ENCODE assay signal across 7 cellular contexts in the genomic region with DNA sequence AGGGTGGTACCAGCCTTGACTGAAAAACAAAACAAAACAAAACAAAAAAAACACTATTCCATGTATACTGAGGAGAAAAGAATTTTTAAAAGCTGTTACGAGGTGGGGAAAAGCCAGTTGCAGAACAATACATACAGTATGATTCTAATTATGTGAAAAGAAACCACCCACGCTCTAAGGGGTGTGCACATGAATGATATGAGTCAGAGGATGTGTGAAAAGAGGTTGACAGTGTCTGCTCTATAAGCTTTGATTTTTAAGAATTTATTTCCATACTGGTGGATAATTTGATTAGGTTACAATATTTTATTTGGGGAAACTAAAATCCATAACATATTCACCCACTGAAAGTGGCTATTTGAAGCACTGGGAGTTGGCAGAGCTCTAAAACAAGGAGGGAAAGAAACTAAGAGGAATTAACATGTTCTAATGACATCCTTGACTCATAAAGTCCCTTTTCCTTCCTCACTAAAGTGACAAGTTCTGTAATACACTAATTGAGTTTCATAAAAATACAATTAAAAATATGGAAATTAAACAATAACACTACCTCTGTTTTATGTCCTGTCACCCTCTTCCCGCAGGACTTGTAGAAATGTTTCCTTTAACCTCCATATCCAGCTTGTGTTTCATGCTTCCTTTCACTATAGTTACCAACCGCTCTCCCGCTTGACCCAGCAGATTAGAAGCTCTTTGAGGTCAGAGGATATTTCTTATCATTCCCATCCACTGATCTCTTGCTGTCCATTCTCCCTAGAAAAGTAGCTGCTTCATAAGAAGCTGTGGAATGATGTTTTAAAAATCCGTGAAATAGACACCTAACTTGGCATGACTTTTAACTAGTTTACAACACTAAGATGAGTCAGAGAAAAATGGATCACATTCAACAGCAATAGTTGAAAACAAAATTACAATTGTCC.
DNase-seq lines count a peak whose midpoint lies in the region; ATAC-seq and TF ChIP-seq lines count a peak whose summit lies in the region.

No MANE protein-coding gene starts in this region.

- DNase-seq in WTC11 (ENCODE audit: low spot score) = no peak
- peak; percentile 34 for DNase-seq in myocyte (ENCODE audit: low read depth)
- no peak for DNase-seq in DMS79 treated with DMSO at 0.1 percent for 48 hours (lab: John Stamatoyannopoulos, UW)
- no peak for DNase-seq in Right ventricle myocardium inferior (ENCODE audit: missing footprints)
- DNase-seq in SKM-1 (lab: John Stamatoyannopoulos, UW; ENCODE audit: unreplicated experiment) = no peak

- H3K27ac Mint-ChIP-seq in WTC11 = peak overlapping the region; percentile 22; the same call in 1 of the 2 replicates

- intact Hi-C loops in Right ventricle myocardium inferior (cut with DNase I) = no loop called here

- H3K4me1 Mint-ChIP-seq in WTC11 = peaks cover 29% of the 10 kb centered on the region

- peak; percentile 72 for ATAC-seq in GM19324 (IDR thresholded peaks at IDR 0.05; ENCODE audit: low FRiP score, unreplicated experiment)
- ATAC-seq in HG02938 (IDR thresholded peaks at IDR 0.05; ENCODE audit: unreplicated experiment) = peak; percentile 97
- ATAC-seq in WTC11 = no peak
- ATAC-seq in Right ventricle myocardium inferior = no peak

- H3K9me3 Mint-ChIP-seq in WTC11 = no peaks in the 10 kb centered on the region

- H3K27me3 Mint-ChIP-seq in WTC11 (ENCODE audit: low read depth) = no peaks in the 10 kb centered on the region

- POLR2A ChIA-PET in WTC11 (lab: Charles Lee) = no interaction called here

- CTCF ChIA-PET in WTC11 (lab: Charles Lee) = interaction anchor here (0.6 kb wide), 1 partner anchor 37 kb away, joined by 3 read pairs; no protein-coding TSS in a partner anchor

- no peak for TF ChIP-seq CTCF in WTC11 (IDR thresholded peaks at IDR 0.05)

- H3K4me3 Mint-ChIP-seq in WTC11 = no peak overlapping the region

- no peaks in the 10 kb centered on the region for H3K36me3 Mint-ChIP-seq in WTC11

TF ChIP-seq in WTC11, 78 proteins besides CTCF, POLR2A, EP300 and RAD21:
- TF ChIP-seq CREB1 (CRISPR knock-in tag; IDR thresholded peaks at IDR 0.05) = no peak
- no peak for TF ChIP-seq JUN (CRISPR knock-in tag; IDR thresholded peaks at IDR 0.05)
- TF ChIP-seq, protein P1, sequence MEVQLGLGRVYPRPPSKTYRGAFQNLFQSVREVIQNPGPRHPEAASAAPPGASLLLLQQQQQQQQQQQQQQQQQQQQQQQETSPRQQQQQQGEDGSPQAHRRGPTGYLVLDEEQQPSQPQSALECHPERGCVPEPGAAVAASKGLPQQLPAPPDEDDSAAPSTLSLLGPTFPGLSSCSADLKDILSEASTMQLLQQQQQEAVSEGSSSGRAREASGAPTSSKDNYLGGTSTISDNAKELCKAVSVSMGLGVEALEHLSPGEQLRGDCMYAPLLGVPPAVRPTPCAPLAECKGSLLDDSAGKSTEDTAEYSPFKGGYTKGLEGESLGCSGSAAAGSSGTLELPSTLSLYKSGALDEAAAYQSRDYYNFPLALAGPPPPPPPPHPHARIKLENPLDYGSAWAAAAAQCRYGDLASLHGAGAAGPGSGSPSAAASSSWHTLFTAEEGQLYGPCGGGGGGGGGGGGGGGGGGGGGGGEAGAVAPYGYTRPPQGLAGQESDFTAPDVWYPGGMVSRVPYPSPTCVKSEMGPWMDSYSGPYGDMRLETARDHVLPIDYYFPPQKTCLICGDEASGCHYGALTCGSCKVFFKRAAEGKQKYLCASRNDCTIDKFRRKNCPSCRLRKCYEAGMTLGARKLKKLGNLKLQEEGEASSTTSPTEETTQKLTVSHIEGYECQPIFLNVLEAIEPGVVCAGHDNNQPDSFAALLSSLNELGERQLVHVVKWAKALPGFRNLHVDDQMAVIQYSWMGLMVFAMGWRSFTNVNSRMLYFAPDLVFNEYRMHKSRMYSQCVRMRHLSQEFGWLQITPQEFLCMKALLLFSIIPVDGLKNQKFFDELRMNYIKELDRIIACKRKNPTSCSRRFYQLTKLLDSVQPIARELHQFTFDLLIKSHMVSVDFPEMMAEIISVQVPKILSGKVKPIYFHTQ (CRISPR knock-in tag; IDR thresholded peaks at IDR 0.05) = no peak
- TF ChIP-seq ZNF121 (CRISPR knock-in tag; IDR thresholded peaks at IDR 0.05) = no peak
- TF ChIP-seq SOX15 (CRISPR knock-in tag; IDR thresholded peaks at IDR 0.05) = no peak
- TF ChIP-seq GTF2I (CRISPR knock-in tag; conservative IDR thresholded peaks at IDR 0.05) = no peak
TF ChIP-seq in WTC11: peak in this region for 0.

Comparison
In these comparisons a context has a peak if more than half of its experiments do, and no peak if none do; other contexts are left out.
1. ATAC-seq: peak in GM19324 (single experiment) and HG02938 (single experiment); none in WTC11 (single experiment) and Right ventricle myocardium inferior (single experiment).